ENCODE assay signal across 1 cellular context in the genomic region with DNA sequence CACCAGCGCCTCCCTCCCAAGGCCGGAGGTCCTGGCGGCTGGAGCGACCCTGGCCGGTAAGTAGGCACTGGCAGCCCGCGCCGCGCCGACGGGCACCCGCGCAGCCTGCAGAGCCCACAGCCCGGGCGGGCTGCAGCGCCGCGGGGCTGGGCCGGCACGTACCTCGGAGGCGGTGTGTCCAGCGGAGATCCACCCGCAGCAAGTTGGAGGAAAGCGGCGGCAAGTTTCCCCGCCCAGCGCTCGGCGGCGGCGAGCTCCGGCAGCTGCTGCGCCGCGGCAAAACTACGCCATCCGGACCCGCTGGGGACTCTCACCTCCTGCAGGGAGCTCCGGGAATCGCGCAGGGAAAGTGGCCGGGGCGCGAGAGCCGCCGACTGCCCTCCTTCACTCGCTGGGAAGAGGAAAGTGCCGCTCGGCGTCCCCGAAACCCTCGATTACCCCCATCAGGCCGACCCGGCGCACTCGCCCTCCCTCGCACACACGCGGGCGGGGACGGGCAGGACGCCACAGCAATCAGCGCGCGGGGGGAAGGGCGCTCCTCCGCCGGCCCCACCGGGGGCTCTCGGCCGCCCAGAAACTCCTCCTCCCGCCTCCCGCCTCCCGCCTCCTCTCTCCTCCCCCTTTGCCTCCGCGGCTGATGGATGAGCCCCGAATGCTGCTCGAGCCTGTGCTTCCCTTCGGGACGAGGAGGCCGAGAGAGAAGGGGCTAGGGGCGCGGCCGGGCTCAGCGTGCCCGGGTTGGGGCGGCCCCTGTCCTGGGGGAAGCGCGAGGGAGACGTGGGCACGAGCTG.
TF ChIP-seq lines count a peak whose summit lies in the region.

A gene (minus strand): TSS at position 436 of the 791 bp plus-strand sequence. CDS start 24,620 bp downstream, outside the sequence.

TF ChIP-seq in HepG2, 621 proteins besides CTCF, POLR2A, EP300 and RAD21 (continued from another document):
- TF ChIP-seq, protein P1, sequence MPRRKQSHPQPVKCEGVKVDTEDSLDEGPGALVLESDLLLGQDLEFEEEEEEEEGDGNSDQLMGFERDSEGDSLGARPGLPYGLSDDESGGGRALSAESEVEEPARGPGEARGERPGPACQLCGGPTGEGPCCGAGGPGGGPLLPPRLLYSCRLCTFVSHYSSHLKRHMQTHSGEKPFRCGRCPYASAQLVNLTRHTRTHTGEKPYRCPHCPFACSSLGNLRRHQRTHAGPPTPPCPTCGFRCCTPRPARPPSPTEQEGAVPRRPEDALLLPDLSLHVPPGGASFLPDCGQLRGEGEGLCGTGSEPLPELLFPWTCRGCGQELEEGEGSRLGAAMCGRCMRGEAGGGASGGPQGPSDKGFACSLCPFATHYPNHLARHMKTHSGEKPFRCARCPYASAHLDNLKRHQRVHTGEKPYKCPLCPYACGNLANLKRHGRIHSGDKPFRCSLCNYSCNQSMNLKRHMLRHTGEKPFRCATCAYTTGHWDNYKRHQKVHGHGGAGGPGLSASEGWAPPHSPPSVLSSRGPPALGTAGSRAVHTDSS (CRISPR knock-in tag; conservative IDR thresholded peaks at IDR 0.05): no peak
- TF ChIP-seq MAFF (IDR thresholded peaks at IDR 0.05; ENCODE audit: low read depth, low read length): no peak
- TF ChIP-seq, protein P2, sequence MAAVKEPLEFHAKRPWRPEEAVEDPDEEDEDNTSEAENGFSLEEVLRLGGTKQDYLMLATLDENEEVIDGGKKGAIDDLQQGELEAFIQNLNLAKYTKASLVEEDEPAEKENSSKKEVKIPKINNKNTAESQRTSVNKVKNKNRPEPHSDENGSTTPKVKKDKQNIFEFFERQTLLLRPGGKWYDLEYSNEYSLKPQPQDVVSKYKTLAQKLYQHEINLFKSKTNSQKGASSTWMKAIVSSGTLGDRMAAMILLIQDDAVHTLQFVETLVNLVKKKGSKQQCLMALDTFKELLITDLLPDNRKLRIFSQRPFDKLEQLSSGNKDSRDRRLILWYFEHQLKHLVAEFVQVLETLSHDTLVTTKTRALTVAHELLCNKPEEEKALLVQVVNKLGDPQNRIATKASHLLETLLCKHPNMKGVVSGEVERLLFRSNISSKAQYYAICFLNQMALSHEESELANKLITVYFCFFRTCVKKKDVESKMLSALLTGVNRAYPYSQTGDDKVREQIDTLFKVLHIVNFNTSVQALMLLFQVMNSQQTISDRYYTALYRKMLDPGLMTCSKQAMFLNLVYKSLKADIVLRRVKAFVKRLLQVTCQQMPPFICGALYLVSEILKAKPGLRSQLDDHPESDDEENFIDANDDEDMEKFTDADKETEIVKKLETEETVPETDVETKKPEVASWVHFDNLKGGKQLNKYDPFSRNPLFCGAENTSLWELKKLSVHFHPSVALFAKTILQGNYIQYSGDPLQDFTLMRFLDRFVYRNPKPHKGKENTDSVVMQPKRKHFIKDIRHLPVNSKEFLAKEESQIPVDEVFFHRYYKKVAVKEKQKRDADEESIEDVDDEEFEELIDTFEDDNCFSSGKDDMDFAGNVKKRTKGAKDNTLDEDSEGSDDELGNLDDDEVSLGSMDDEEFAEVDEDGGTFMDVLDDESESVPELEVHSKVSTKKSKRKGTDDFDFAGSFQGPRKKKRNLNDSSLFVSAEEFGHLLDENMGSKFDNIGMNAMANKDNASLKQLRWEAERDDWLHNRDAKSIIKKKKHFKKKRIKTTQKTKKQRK (IDR thresholded peaks at IDR 0.05; ENCODE audit: low read length): no peak
- TF ChIP-seq ZNF256 (CRISPR knock-in tag; conservative IDR thresholded peaks at IDR 0.05): no peak
- no peak for TF ChIP-seq EED (CRISPR knock-in tag; IDR thresholded peaks at IDR 0.05)
- TF ChIP-seq ZNF326 (CRISPR knock-in tag; IDR thresholded peaks at IDR 0.05; ENCODE audit: borderline replicate concordance): no peak
- TF ChIP-seq ZNF660 (CRISPR knock-in tag; IDR thresholded peaks at IDR 0.05; ENCODE audit: borderline replicate concordance, low read depth): no peak
- TF ChIP-seq, protein P3, sequence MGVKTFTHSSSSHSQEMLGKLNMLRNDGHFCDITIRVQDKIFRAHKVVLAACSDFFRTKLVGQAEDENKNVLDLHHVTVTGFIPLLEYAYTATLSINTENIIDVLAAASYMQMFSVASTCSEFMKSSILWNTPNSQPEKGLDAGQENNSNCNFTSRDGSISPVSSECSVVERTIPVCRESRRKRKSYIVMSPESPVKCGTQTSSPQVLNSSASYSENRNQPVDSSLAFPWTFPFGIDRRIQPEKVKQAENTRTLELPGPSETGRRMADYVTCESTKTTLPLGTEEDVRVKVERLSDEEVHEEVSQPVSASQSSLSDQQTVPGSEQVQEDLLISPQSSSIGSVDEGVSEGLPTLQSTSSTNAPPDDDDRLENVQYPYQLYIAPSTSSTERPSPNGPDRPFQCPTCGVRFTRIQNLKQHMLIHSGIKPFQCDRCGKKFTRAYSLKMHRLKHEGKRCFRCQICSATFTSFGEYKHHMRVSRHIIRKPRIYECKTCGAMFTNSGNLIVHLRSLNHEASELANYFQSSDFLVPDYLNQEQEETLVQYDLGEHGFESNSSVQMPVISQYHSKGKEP (CRISPR knock-in tag; IDR thresholded peaks at IDR 0.05): peak; percentile 20; the same call in 1 of the 2 replicates
- no peak for TF ChIP-seq ZNF7 (CRISPR knock-in tag; IDR thresholded peaks at IDR 0.05)
- TF ChIP-seq ELF4 (CRISPR knock-in tag; IDR thresholded peaks at IDR 0.05; ENCODE audit: borderline replicate concordance): no peak
